In the genomic region with DNA sequence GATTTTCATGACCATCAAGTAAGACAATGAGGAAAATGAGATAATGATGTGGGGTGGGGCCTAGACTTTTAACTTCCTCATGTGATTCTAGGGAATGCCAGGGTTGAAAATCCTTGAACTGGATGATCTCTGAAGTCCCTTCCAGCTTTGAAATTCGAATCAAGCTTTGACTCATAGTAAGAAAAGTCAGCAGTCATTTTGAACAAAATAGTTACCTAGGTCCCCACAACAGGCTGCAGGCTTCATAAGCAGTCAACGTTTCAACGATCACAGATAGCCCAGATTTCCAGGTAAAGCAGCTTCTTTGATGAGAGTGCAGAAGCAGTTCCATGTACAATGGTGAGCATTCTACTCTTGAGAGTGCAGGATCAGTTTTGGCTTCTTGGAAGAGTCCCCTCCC, we compare ENCODE assay signal across 17 cellular contexts.
"Had no signal": no experiment of that assay in that cellular context is flagged by ENCODE, and none has a peak within 500 bp of the region (broad histone marks: within the 10 kb centered on the region; RNA-seq: fewer than 3 reads in every experiment).

No MANE protein-coding gene starts in this region.

- ATAC-seq: activated CD8-positive, alpha-beta T cell treated with anti-CD3 and anti-CD28 coated beads, Interleukin-2, amount 10 ng/mL, durations not matched to agents 7 days and 5 days; natural killer cell treated with Interleukin-12 subunit alpha and Interleukin-12 subunit beta and Interleukin-15 and Interleukin-18, amount 100 ng/mL, for 72 hours; stimulated activated memory B cell treated with anti-CD40 and anti-IgM and Interleukin-4, amounts not matched to agents 10 μg/mL and 1 μg/mL and 100 μg/mL, for 72 hours had no signal

- H3K27ac Mint-ChIP-seq: activated CD4-positive, alpha-beta T cell treated with anti-CD3 and anti-CD28 coated beads, Interleukin-2, amount 10 ng/mL, durations not matched to agents 24 days and 14 days; activated CD8-positive, alpha-beta T cell treated with anti-CD3 and anti-CD28 coated beads, Interleukin-2, amount 10 ng/mL, durations not matched to agents 7 days and 5 days; activated naive CD4-positive, alpha-beta T cell treated with anti-CD3 and anti-CD28 coated beads, Interleukin-2, amount 50 U/mL, for 24 hours; immature natural killer cell; natural killer cell treated with Interleukin-12 subunit alpha and Interleukin-12 subunit beta and Interleukin-15 and Interleukin-18, amount 100 ng/mL, for 72 hours; stimulated activated memory B cell treated with anti-CD40 and anti-IgM and Interleukin-4, amounts not matched to agents 10 μg/mL and 1 μg/mL and 100 μg/mL, for 72 hours had no signal

- H3K36me3 ChIP-seq: esophagus squamous epithelium had no signal

- H3K9me3 Mint-ChIP-seq: activated CD4-positive, alpha-beta T cell treated with anti-CD3 and anti-CD28 coated beads, Interleukin-2, amount 10 ng/mL, durations not matched to agents 24 days and 14 days; activated naive CD4-positive, alpha-beta T cell treated with anti-CD3 and anti-CD28 coated beads, Interleukin-2, amount 50 U/mL, for 24 hours; immature natural killer cell; natural killer cell treated with Interleukin-12 subunit alpha and Interleukin-12 subunit beta and Interleukin-15 and Interleukin-18, amount 100 ng/mL, for 72 hours; stimulated activated memory B cell treated with anti-CD40 and anti-IgM and Interleukin-4, amounts not matched to agents 10 μg/mL and 1 μg/mL and 100 μg/mL, for 72 hours had no signal

- H3K27me3 ChIP-seq: esophagus squamous epithelium had no signal

- DNase-seq: activated CD4-positive, alpha-beta T cell treated with anti-CD3 and anti-CD28 coated beads, Interleukin-2, amount 10 ng/mL, durations not matched to agents 24 days and 14 days; activated CD4-positive, CD25-positive, alpha-beta regulatory T cell; activated CD8-positive, alpha-beta memory T cell treated with anti-CD3 and anti-CD28 coated beads, Interleukin-2, amount 50 U/mL, for 4 hours; activated CD8-positive, alpha-beta T cell treated with anti-CD3 and anti-CD28 coated beads, Interleukin-2, amount 10 ng/mL, durations not matched to agents 7 days and 5 days; activated effector memory CD4-positive, alpha-beta T cell treated with anti-CD3 and anti-CD28 coated beads, Interleukin-2, amount 50 U/mL, for 16 hours; activated T-cell treated with anti-CD3 and anti-CD28 coated beads, Interleukin-2, amount 50 U/mL, for 48 hours; caudate nucleus; esophagus squamous epithelium; foreskin fibroblast; immature natural killer cell; mesendoderm; nucleus accumbens; posterior cingulate gyrus had no signal

- H3K36me3 Mint-ChIP-seq: activated naive CD4-positive, alpha-beta T cell treated with anti-CD3 and anti-CD28 coated beads, Interleukin-2, amount 50 U/mL, for 24 hours; immature natural killer cell; natural killer cell treated with Interleukin-12 subunit alpha and Interleukin-12 subunit beta and Interleukin-15 and Interleukin-18, amount 100 ng/mL, for 72 hours; stimulated activated memory B cell treated with anti-CD40 and anti-IgM and Interleukin-4, amounts not matched to agents 10 μg/mL and 1 μg/mL and 100 μg/mL, for 72 hours had no signal

- H3K4me3 ChIP-seq: coronary artery, esophagus squamous epithelium had no signal
